Comparison of ENCODE assay signal across 9 cellular contexts in genomic region chr7:27188666-27189559, GRCh38. TPM values are rescaled to one million over a fixed set of nuclear protein-coding genes. Genes with fewer than 3 reads are reported as not detected.
DNase-seq lines count a peak whose midpoint lies in the region; ATAC-seq and TF ChIP-seq lines count a peak whose summit lies in the region.
"Had no signal": no experiment of that assay in that cellular context is flagged by ENCODE, and none has a peak within 500 bp of the region (broad histone marks: within the 10 kb centered on the region; RNA-seq: fewer than 3 reads in every experiment).

No MANE protein-coding gene starts in this region.

- H3K4me2 ChIP-seq in parathyroid adenoma (ENCODE audit: low read length): no peak overlapping the region

- WGBS in esophagus muscularis mucosa: 10% methylated on average over 12 of the region's 55 CpGs

- intact Hi-C loops in esophagus muscularis mucosa (cut with DNase I): no loop called here

- ATAC-seq in SK-N-SH treated with all-trans-retinoic acid at 6 μM for 48 hours (peak; percentile 5; the same call in 1 of the 3 replicates), GM18505 (IDR thresholded peaks at IDR 0.05; ENCODE audit: unreplicated experiment) (no peak)

- H3K4me3 ChIP-seq in esophagus muscularis mucosa: peak overlapping the region; percentile 3 to 27 (median 20)
- no peak overlapping the region for H3K4me3 ChIP-seq in parathyroid adenoma (ENCODE audit: low read depth, low read length)

- no peaks in the 10 kb centered on the region for H3K79me2 ChIP-seq in parathyroid adenoma

- no peak overlapping the region for H3K9ac ChIP-seq in parathyroid adenoma

- H3K36me3 ChIP-seq in esophagus muscularis mucosa (no peaks in the 10 kb centered on the region), parathyroid adenoma (ENCODE audit: control insufficient read depth, insufficient read depth, low read length) (no peaks in the 10 kb centered on the region)
- H3K36me3 ChIP-seq: brain microvascular endothelial cell had no signal

- H3K27ac ChIP-seq in esophagus muscularis mucosa (replicated peaks in 1 of 4): no peak overlapping the region
- H3K27ac ChIP-seq in parathyroid adenoma: no peak overlapping the region
- H3K27ac ChIP-seq: brain microvascular endothelial cell had no signal

- H3K9me3 ChIP-seq in esophagus muscularis mucosa: no peaks in the 10 kb centered on the region
- no peaks in the 10 kb centered on the region for H3K9me3 ChIP-seq in parathyroid adenoma (ENCODE audit: control insufficient read depth, low read length)

- DNase-seq in EL (peak; percentile 85), esophagus muscularis mucosa (ENCODE audit: extremely low spot score) (no peak), GM20000 (ENCODE audit: low spot score) (no peak), hepatic stellate cell (ENCODE audit: low spot score) (no peak), COLO829 (ENCODE audit: low spot score) (no peak)
- DNase-seq: brain microvascular endothelial cell had no signal

- no peak for TF ChIP-seq POLR2A in esophagus muscularis mucosa (IDR thresholded peaks at IDR 0.05; ENCODE audit: low read depth)
- no peak for TF ChIP-seq POLR2A in GM18505 (IDR thresholded peaks at IDR 0.05; ENCODE audit: borderline replicate concordance, extremely low read depth, insufficient read depth, insufficient read length)

- peaks cover 42 to 71% (median 59%) of the 10 kb centered on the region in 4 donors for H3K4me1 ChIP-seq in esophagus muscularis mucosa
- no peaks in the 10 kb centered on the region for H3K4me1 ChIP-seq in parathyroid adenoma

- H2AFZ ChIP-seq in parathyroid adenoma: peak overlapping the region; percentile 22

- TF ChIP-seq CTCF in esophagus muscularis mucosa (IDR thresholded peaks at IDR 0.05): no peak
- no peak for TF ChIP-seq CTCF in parathyroid adenoma (IDR thresholded peaks at IDR 0.05)
- TF ChIP-seq CTCF in GM20000 (IDR thresholded peaks at IDR 0.05; ENCODE audit: extremely low read depth, missing control alignments): no peak

- TF ChIP-seq EP300 in esophagus muscularis mucosa (IDR thresholded peaks at IDR 0.05): no peak

- peaks cover 7 to 100% (median 95%) of the 10 kb centered on the region in 4 donors for H3K27me3 ChIP-seq in esophagus muscularis mucosa
- peaks cover 40% of the 10 kb centered on the region for H3K27me3 ChIP-seq in parathyroid adenoma (ENCODE audit: control insufficient read depth, insufficient read depth, low read length)

TF ChIP-seq in SK-N-SH treated with all-trans-retinoic acid at 6 μM for 48 hours, 23 proteins besides CTCF, POLR2A, EP300 and RAD21:
- TF ChIP-seq ARNTL (CRISPR knock-in tag; IDR thresholded peaks at IDR 0.05; ENCODE audit: borderline replicate concordance, low read depth) (no peak), ISL1 (CRISPR knock-in tag; IDR thresholded peaks at IDR 0.05) (no peak), SNAI2 (CRISPR knock-in tag; IDR thresholded peaks at IDR 0.05) (no peak), ESRRG (CRISPR knock-in tag; IDR thresholded peaks at IDR 0.05) (no peak), GLIS3 (CRISPR knock-in tag; IDR thresholded peaks at IDR 0.05) (no peak), TOX (CRISPR knock-in tag; IDR thresholded peaks at IDR 0.05; ENCODE audit: borderline replicate concordance) (no peak), ZC3H10 (CRISPR knock-in tag; IDR thresholded peaks at IDR 0.05) (no peak), ZNF70 (CRISPR knock-in tag; IDR thresholded peaks at IDR 0.05) (no peak), BACH2 (CRISPR knock-in tag; IDR thresholded peaks at IDR 0.05; ENCODE audit: borderline replicate concordance) (no peak), POU6F1 (CRISPR knock-in tag; IDR thresholded peaks at IDR 0.05; ENCODE audit: borderline replicate concordance, low read depth) (no peak), OSR1 (CRISPR knock-in tag; IDR thresholded peaks at IDR 0.05) (no peak), ZFP3 (CRISPR knock-in tag; IDR thresholded peaks at IDR 0.05) (no peak), PPARA (CRISPR knock-in tag; IDR thresholded peaks at IDR 0.05; ENCODE audit: borderline replicate concordance) (no peak), CSRNP3 (CRISPR knock-in tag; IDR thresholded peaks at IDR 0.05) (no peak), RARB (CRISPR knock-in tag; IDR thresholded peaks at IDR 0.05) (no peak)
- TF ChIP-seq, protein P1, sequence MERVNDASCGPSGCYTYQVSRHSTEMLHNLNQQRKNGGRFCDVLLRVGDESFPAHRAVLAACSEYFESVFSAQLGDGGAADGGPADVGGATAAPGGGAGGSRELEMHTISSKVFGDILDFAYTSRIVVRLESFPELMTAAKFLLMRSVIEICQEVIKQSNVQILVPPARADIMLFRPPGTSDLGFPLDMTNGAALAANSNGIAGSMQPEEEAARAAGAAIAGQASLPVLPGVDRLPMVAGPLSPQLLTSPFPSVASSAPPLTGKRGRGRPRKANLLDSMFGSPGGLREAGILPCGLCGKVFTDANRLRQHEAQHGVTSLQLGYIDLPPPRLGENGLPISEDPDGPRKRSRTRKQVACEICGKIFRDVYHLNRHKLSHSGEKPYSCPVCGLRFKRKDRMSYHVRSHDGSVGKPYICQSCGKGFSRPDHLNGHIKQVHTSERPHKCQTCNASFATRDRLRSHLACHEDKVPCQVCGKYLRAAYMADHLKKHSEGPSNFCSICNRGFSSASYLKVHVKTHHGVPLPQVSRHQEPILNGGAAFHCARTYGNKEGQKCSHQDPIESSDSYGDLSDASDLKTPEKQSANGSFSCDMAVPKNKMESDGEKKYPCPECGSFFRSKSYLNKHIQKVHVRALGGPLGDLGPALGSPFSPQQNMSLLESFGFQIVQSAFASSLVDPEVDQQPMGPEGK (CRISPR knock-in tag; IDR thresholded peaks at IDR 0.05; ENCODE audit: borderline replicate concordance): no peak
- TF ChIP-seq, protein P2, sequence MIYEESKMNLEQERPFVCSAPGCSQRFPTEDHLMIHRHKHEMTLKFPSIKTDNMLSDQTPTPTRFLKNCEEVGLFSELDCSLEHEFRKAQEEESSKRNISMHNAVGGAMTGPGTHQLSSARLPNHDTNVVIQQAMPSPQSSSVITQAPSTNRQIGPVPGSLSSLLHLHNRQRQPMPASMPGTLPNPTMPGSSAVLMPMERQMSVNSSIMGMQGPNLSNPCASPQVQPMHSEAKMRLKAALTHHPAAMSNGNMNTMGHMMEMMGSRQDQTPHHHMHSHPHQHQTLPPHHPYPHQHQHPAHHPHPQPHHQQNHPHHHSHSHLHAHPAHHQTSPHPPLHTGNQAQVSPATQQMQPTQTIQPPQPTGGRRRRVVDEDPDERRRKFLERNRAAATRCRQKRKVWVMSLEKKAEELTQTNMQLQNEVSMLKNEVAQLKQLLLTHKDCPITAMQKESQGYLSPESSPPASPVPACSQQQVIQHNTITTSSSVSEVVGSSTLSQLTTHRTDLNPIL (CRISPR knock-in tag; IDR thresholded peaks at IDR 0.05; ENCODE audit: low read depth): no peak

RNA-seq across cellular contexts. Expression of gene HOXA11, which starts 3.9 kb away (rescaled TPM):
- total RNA-seq in esophagus muscularis mucosa: not detected

RNA-seq across cellular contexts. Expression of gene HOXA13, which starts 11.0 kb away (rescaled TPM):
- total RNA-seq in esophagus muscularis mucosa: not detected

RNA-seq across cellular contexts. Expression of gene HOXA10, which starts 14.8 kb away (rescaled TPM):
- total RNA-seq in esophagus muscularis mucosa: not detected

RNA-seq across cellular contexts. Expression of gene HOXA9, which starts 23.6 kb away (rescaled TPM):
- total RNA-seq in esophagus muscularis mucosa: under 1 TPM in 1 of 4 donors, not detected in 3; 0.50 TPM

RNA-seq across cellular contexts. Expression of gene HOXA7, which starts 32.4 kb away (rescaled TPM):
- total RNA-seq in esophagus muscularis mucosa: 1 to 10 TPM in 1 of 4 donors, under 1 TPM in 3; 0.33 to 1.7 (median 0.49) TPM
